In the genomic region with DNA sequence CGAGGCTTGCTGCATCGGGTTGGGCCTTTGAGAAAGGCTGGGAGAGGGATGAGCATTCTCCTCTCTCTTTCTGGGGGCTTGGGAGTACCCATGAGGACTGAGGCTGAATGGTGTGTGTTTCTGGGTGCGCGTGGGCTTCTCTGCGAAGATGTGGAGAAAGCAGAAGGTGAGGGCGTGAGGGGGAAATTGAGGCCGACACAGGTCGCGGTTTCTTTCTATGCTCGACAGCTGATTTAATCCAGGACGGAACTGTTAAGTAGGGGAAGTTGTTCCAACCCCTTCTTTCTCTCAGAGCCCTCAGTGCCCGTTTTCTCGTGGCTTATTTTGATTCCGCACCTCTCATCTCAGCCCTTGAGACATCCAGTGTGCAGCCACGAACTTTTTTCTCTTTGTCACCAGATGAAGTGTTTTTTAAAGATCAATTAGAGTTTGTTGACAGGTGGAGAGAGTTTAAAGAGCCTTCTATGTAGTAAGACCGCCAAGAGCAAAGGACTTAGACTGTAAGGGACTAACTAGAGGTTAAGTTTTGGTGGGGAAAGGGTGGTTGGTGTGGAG, we compare ENCODE assay signal across 8 cellular contexts. TPM values are rescaled to one million over a fixed set of nuclear protein-coding genes. Genes with fewer than 3 reads are reported as not detected.
DNase-seq lines count a peak whose midpoint lies in the region; ATAC-seq and TF ChIP-seq lines count a peak whose summit lies in the region.

No MANE protein-coding gene starts in this region.

- no peaks in the 10 kb centered on the region for H3K9me2 ChIP-seq in PC-9 (ENCODE audit: insufficient read depth)

- 6% methylated on average over 10 of the region's 16 CpGs for WGBS in esophagus muscularis mucosa

- H3K4me3 ChIP-seq in GM12875 (ENCODE audit: low read depth, low read length) (peak overlapping the region; percentile 77), PC-9 (peak overlapping the region; percentile 58), esophagus muscularis mucosa (peak overlapping the region; percentile 84 to 98 (median 85)), retinal pigment epithelial cell (ENCODE audit: low read length) (peak overlapping the region; percentile 81)

- TF ChIP-seq POLR2A in esophagus muscularis mucosa (IDR thresholded peaks at IDR 0.05; ENCODE audit: low read depth): no peak

- H3F3A ChIP-seq in PC-9 (ENCODE audit: insufficient read depth, low read depth): no peaks in the 10 kb centered on the region

- H3K36me3 ChIP-seq in PC-9 (ENCODE audit: low read depth) (no peaks in the 10 kb centered on the region), esophagus muscularis mucosa (no peaks in the 10 kb centered on the region)

- CTCF ChIA-PET in PC-9 (lab: Charles Lee): interaction anchor here (0.6 to 1.2 kb wide), 2 partner anchors 12 to 16 kb away, joined by 3 read pairs; no protein-coding TSS in a partner anchor

- TF ChIP-seq CTCF in GM12875 (IDR thresholded peaks at IDR 0.05; ENCODE audit: borderline replicate concordance, insufficient read depth, low read depth, low read length): no peak
- no peak for TF ChIP-seq CTCF in PC-9 (conservative IDR thresholded peaks at IDR 0.05)
- TF ChIP-seq CTCF in esophagus muscularis mucosa (IDR thresholded peaks at IDR 0.05): no peak
- no peak for TF ChIP-seq CTCF in retinal pigment epithelial cell (conservative IDR thresholded peaks at IDR 0.05; ENCODE audit: low read depth, low read length)

- H3K9me3 ChIP-seq in PC-9 (ENCODE audit: insufficient read depth, low read depth): no peaks in the 10 kb centered on the region
- H3K9me3 ChIP-seq in esophagus muscularis mucosa: no peaks in the 10 kb centered on the region

- H3K27me3 ChIP-seq in PC-9 (ENCODE audit: insufficient read depth, low read depth) (peaks cover 16% of the 10 kb centered on the region), esophagus muscularis mucosa (no peaks in the 10 kb centered on the region)

- peak overlapping the region; percentile 82 for H3K4me2 ChIP-seq in PC-9

- ATAC-seq in GM18868 (IDR thresholded peaks at IDR 0.05; ENCODE audit: unreplicated experiment) (no peak), HG02981 (IDR thresholded peaks at IDR 0.05; ENCODE audit: unreplicated experiment) (no peak)

- no peaks in the 10 kb centered on the region for H3K79me2 ChIP-seq in PC-9 (ENCODE audit: low read depth)

- DNase-seq in PC-9 (no peak), esophagus muscularis mucosa (ENCODE audit: extremely low spot score) (no peak), retinal pigment epithelial cell (ENCODE audit: low read depth) (no peak), iPS-NIHi7 (ENCODE audit: extremely low spot score) (no peak), NCI-H1105 treated with DMSO at 0.1 percent for 48 hours (lab: John Stamatoyannopoulos, UW) (no peak)

- POLR2A ChIA-PET in PC-9 (lab: Charles Lee; ENCODE audit: unreplicated experiment): interaction anchor here (0.5 to 0.6 kb wide), 2 partner anchors 87 to 286 kb away, joined by 9 read pairs; no protein-coding TSS in a partner anchor

- H3K27ac ChIP-seq in PC-9 (no peak overlapping the region), esophagus muscularis mucosa (replicated peaks in 1 of 4) (peak overlapping the region; percentile 93 to 98 (median 96))

- no peaks in the 10 kb centered on the region for H4K20me1 ChIP-seq in PC-9 (ENCODE audit: insufficient read depth)

- no peak for TF ChIP-seq EP300 in esophagus muscularis mucosa (IDR thresholded peaks at IDR 0.05)

- intact Hi-C loops in PC-9 (cut with micrococcal nuclease; ENCODE audit: unreplicated experiment): no loop called here
- intact Hi-C loops in esophagus muscularis mucosa (cut with DNase I): no loop called here

- H3K4me1 ChIP-seq in PC-9 (replicated peaks; ENCODE audit: insufficient read depth) (no peaks in the 10 kb centered on the region; the same call in 1 of the 2 replicates), esophagus muscularis mucosa (peaks cover 22 to 56% (median 54%) of the 10 kb centered on the region in 4 donors)

- peak overlapping the region; percentile 70 for H2AFZ ChIP-seq in PC-9

- no TSS peak for BruUV-seq in PC-9 (replicated peaks; lab: Mats Ljungman, UMichigan)

RNA-seq across cellular contexts. Expression of a gene that starts 0.7 kb away (rescaled TPM):
- total RNA-seq in PC-9 (2021) (1.7 and 2.4 TPM in 2 replicates), esophagus muscularis mucosa (10 to 100 TPM; 14.2 to 46.9 (median 33.3) TPM)

RNA-seq across cellular contexts. Expression of a gene that starts 27.5 kb away (rescaled TPM):
- total RNA-seq in PC-9 (2021): 17.7 and 23.7 TPM in 2 replicates
- 10 to 100 TPM; 13.2 to 28.2 (median 16.0) TPM for total RNA-seq in esophagus muscularis mucosa

RNA-seq across cellular contexts. Expression of a gene that starts 27.5 kb away (rescaled TPM):
- total RNA-seq in PC-9 (2021) (22.7 and 23.0 TPM in 2 replicates), esophagus muscularis mucosa (10 to 100 TPM; 12.8 to 20.1 (median 17.3) TPM)
